Comparison of ENCODE assay signal across 37 cellular contexts in the genomic region with DNA sequence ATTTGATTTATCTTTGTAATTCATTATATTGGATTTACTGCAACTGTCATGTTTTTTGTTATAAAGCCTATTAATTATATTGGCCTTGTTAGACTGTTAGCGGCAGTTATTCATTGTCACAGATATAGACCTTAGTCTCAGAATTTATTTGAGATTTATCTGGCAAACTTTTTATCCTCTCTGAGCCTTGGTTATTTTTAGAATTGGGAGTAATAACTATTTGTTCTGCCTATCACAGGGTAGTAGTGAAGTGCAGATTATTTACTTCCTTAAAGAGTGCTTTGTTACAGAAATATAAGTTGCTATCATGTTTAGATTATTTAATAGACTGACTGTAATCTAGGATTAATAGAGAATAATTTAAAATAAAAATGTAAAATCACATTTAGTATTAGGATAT.
"Had no signal": no experiment of that assay in that cellular context is flagged by ENCODE, and none has a peak within 500 bp of the region (broad histone marks: within the 10 kb centered on the region; RNA-seq: fewer than 3 reads in every experiment).

No MANE protein-coding gene starts in this region.

- H3K4me1 Mint-ChIP-seq: activated T-helper 17 cell treated with anti-CD3 and anti-CD28 coated beads, Interleukin-2, amount 50 U/mL, for 72 hours; brain; WTC11 had no signal

- H3K27me3 Mint-ChIP-seq: activated CD4-positive, alpha-beta memory T cell treated with anti-CD3 and anti-CD28 coated beads, Interleukin-2, amount 10 ng/mL, durations not matched to agents 7 days and 5 days; activated CD4-positive, alpha-beta T cell treated with anti-CD3 and anti-CD28 coated beads for 36 hours; activated CD4-positive, alpha-beta T cell treated with anti-CD3 and anti-CD28 coated beads, Interleukin-2, amount 10 ng/mL, durations not matched to agents 7 days and 5 days; activated CD8-positive, alpha-beta memory T cell treated with anti-CD3 and anti-CD28 coated beads, Interleukin-2, amount 10 ng/mL, durations not matched to agents 7 days and 5 days; activated naive CD8-positive, alpha-beta T cell treated with anti-CD3 and anti-CD28 coated beads for 36 hours; activated T-cell treated with anti-CD3 and anti-CD28 coated beads, Interleukin-2, amount 50 U/mL, for 24 hours; activated T-helper 17 cell treated with anti-CD3 and anti-CD28 coated beads, Interleukin-2, amount 50 U/mL, for 72 hours; brain had no signal

- H3K4me1 ChIP-seq: adrenal gland had no signal

- H3K4me3 ChIP-seq: adrenal gland, cardiac muscle cell had no signal

- H3K27ac Mint-ChIP-seq: activated CD4-positive, alpha-beta memory T cell treated with anti-CD3 and anti-CD28 coated beads, Interleukin-2, amount 10 ng/mL, durations not matched to agents 7 days and 5 days; activated CD4-positive, alpha-beta T cell treated with anti-CD3 and anti-CD28 coated beads for 36 hours; activated CD4-positive, alpha-beta T cell treated with anti-CD3 and anti-CD28 coated beads, Interleukin-2, amount 10 ng/mL, durations not matched to agents 7 days and 5 days; activated CD8-positive, alpha-beta memory T cell treated with anti-CD3 and anti-CD28 coated beads, Interleukin-2, amount 10 ng/mL, durations not matched to agents 7 days and 5 days; activated CD8-positive, alpha-beta T cell treated with anti-CD3 and anti-CD28 coated beads, Interleukin-2, amount 10 ng/mL, durations not matched to agents 7 days and 5 days; activated naive CD4-positive, alpha-beta T cell treated with anti-CD3 and anti-CD28 coated beads for 36 hours; activated naive CD4-positive, alpha-beta T cell treated with anti-CD3 and anti-CD28 coated beads, Interleukin-2, amount 50 U/mL, for 72 hours; activated T-cell treated with anti-CD3 and anti-CD28 coated beads, Interleukin-2, amount 50 U/mL, for 24 hours; activated T-helper 17 cell treated with anti-CD3 and anti-CD28 coated beads, Interleukin-2, amount 50 U/mL, for 72 hours; brain; T-helper 1 cell treated with Interleukin-12 subunit alpha and Interleukin-12 subunit beta and Interleukin-4 antibody, amounts not matched to agents 30 μg/mL and 1 μg/mL, for 36 hours; T-helper 2 cell treated with Interferon-gamma antibody and Interleukin-4, amounts not matched to agents 5 μg/mL and 100 μg/mL, for 36 hours had no signal

- H3K27me3 ChIP-seq: adrenal gland, cardiac muscle cell had no signal

- H3K27ac ChIP-seq: adrenal gland, cardiac muscle cell, WERI-Rb-1 had no signal

- ATAC-seq: activated CD4-positive, alpha-beta T cell treated with anti-CD3 and anti-CD28 coated beads for 36 hours; activated CD4-positive, CD25-positive, alpha-beta regulatory T cell treated with anti-CD3 and anti-CD28 coated beads, Interleukin-2, amount 50 U/mL, for 24 hours; activated CD8-positive, alpha-beta memory T cell treated with anti-CD3 and anti-CD28 coated beads, Interleukin-2, amount 10 ng/mL, durations not matched to agents 7 days and 5 days; activated CD8-positive, alpha-beta T cell treated with anti-CD3 and anti-CD28 coated beads, Interleukin-2, amount 10 ng/mL, durations not matched to agents 7 days and 5 days; activated naive CD4-positive, alpha-beta T cell treated with anti-CD3 and anti-CD28 coated beads, Interleukin-2, amount 50 U/mL, for 72 hours; activated T-helper 17 cell treated with anti-CD3 and anti-CD28 coated beads, Interleukin-2, amount 50 U/mL, for 72 hours; WTC11 had no signal

- H3K4me3 Mint-ChIP-seq: activated CD4-positive, alpha-beta memory T cell treated with anti-CD3 and anti-CD28 coated beads, Interleukin-2, amount 10 ng/mL, durations not matched to agents 7 days and 5 days; activated CD4-positive, alpha-beta T cell treated with anti-CD3 and anti-CD28 coated beads for 36 hours; activated CD4-positive, alpha-beta T cell treated with anti-CD3 and anti-CD28 coated beads, Interleukin-2, amount 10 ng/mL, durations not matched to agents 7 days and 5 days; activated CD8-positive, alpha-beta memory T cell treated with anti-CD3 and anti-CD28 coated beads, Interleukin-2, amount 10 ng/mL, durations not matched to agents 7 days and 5 days; activated CD8-positive, alpha-beta T cell treated with anti-CD3 and anti-CD28 coated beads, Interleukin-2, amount 10 ng/mL, durations not matched to agents 7 days and 5 days; activated naive CD4-positive, alpha-beta T cell treated with anti-CD3 and anti-CD28 coated beads for 36 hours; activated naive CD8-positive, alpha-beta T cell treated with anti-CD3 and anti-CD28 coated beads for 36 hours; activated T-cell treated with anti-CD3 and anti-CD28 coated beads, Interleukin-2, amount 50 U/mL, for 24 hours; activated T-helper 17 cell treated with anti-CD3 and anti-CD28 coated beads, Interleukin-2, amount 50 U/mL, for 72 hours; brain; T-helper 1 cell treated with Interleukin-12 subunit alpha and Interleukin-12 subunit beta and Interleukin-4 antibody, amounts not matched to agents 30 μg/mL and 1 μg/mL, for 36 hours; T-helper 2 cell treated with Interferon-gamma antibody and Interleukin-4, amounts not matched to agents 5 μg/mL and 100 μg/mL, for 36 hours; WTC11 had no signal

- DNase-seq: activated CD4-positive, alpha-beta memory T cell treated with anti-CD3 and anti-CD28 coated beads, Interleukin-2, amount 10 ng/mL, durations not matched to agents 7 days and 5 days; activated CD4-positive, alpha-beta T cell treated with anti-CD3 and anti-CD28 coated beads for 1 hour; activated CD4-positive, alpha-beta T cell treated with anti-CD3 and anti-CD28 coated beads for 36 hours; activated CD4-positive, alpha-beta T cell treated with anti-CD3 and anti-CD28 coated beads for 48 hours; activated CD4-positive, alpha-beta T cell treated with anti-CD3 and anti-CD28 coated beads, Interleukin-2, amount 10 ng/mL, durations not matched to agents 7 days and 5 days; activated CD4-positive, alpha-beta T cell treated with anti-CD3 and anti-CD28 coated beads, Interleukin-2, amount 50 U/mL, for 48 hours; activated CD4-positive, CD25-positive, alpha-beta regulatory T cell; activated CD8-positive, alpha-beta memory T cell treated with anti-CD3 and anti-CD28 coated beads for 24 hours; activated CD8-positive, alpha-beta memory T cell treated with anti-CD3 and anti-CD28 coated beads, Interleukin-2, amount 10 ng/mL, durations not matched to agents 7 days and 5 days; activated CD8-positive, alpha-beta memory T cell treated with anti-CD3 and anti-CD28 coated beads, Interleukin-2, amount 50 U/mL, for 48 hours; activated CD8-positive, alpha-beta T cell treated with anti-CD3 and anti-CD28 coated beads, Interleukin-2, amount 10 ng/mL, durations not matched to agents 7 days and 5 days; activated effector memory CD4-positive, alpha-beta T cell treated with anti-CD3 and anti-CD28 coated beads, Interleukin-2, amount 50 U/mL, for 16 hours; activated gamma-delta T cell treated with Interleukin-2 at 50 U/mL for 16 hours; activated naive CD4-positive, alpha-beta T cell; activated naive CD4-positive, alpha-beta T cell treated with anti-CD3 and anti-CD28 coated beads for 36 hours; activated naive CD4-positive, alpha-beta T cell treated with anti-CD3 and anti-CD28 coated beads, Interleukin-2, amount 50 U/mL, for 16 hours; activated naive CD8-positive, alpha-beta T cell treated with anti-CD3 and anti-CD28 coated beads for 36 hours; activated T-cell treated with anti-CD3 and anti-CD28 coated beads, Interleukin-2, amount 50 U/mL, for 24 hours; activated T-cell treated with anti-CD3 and anti-CD28 coated beads, Interleukin-2, amount 50 U/mL, for 48 hours; adrenal gland; amniotic stem cell; aorta; caudate nucleus; T-helper 1 cell; T-helper 2 cell; T-helper 9 cell; WERI-Rb-1 had no signal

- H3K36me3 ChIP-seq: adrenal gland had no signal

- FAIRE-seq: astrocyte, bronchial epithelial cell had no signal
